8 cellular contexts compared by ENCODE assay signal in the genomic region with DNA sequence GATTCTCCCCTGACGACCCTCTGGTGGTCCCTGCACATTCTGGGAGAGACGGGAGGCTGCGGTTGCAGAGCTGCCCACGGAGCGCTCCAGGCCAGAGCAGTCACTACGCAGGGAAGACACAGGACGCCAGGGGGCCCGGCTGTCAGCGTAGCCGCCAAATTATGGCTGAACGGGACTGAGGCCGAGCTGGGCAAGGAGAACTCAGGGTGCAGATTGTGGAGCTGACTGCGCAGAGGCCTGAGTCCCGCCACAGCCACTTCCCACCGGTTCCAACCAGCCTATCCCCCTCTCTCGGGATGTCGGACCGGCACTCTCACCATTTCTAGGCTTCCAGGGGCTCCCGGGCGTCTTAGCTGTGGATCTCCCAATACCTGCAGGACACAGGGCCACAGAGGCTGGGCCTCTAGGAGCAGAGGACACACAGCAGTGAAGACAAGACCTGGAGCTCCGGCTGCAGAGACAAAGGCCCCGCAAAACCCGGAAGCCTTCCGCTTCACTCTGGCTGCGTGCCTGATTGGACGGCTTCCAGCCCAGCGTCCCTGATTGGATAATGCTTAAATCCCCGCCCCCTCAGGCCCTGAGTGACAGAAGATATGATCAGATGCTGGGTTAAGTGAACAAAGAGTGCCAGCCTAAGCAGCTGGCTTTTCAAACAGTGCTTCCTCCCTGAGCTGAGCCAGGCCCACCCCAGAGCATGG. TPM values are rescaled to one million over a fixed set of nuclear protein-coding genes. Genes with fewer than 3 reads are reported as not detected.
A peak's percentile ranks its signal among the peaks of the same experiment; 100 is the strongest.
DNase-seq lines count a peak whose midpoint lies in the region; ATAC-seq and TF ChIP-seq lines count a peak whose summit lies in the region.

Gene ZNF737 (minus strand): TSS at position 461 of the 698 bp plus-strand sequence. CDS start 141 bp downstream, at position 320.

- H3K36me3 Mint-ChIP-seq in CD8-positive, alpha-beta memory T cell = peaks cover 20 to 45% (median 42%) of the 10 kb centered on the region in 3 donors
- peaks cover 47% of the 10 kb centered on the region for H3K36me3 Mint-ChIP-seq in activated T-helper 17 cell treated with anti-CD3 and anti-CD28 coated beads, Interleukin-2, amount 50 U/mL, for 72 hours (ENCODE audit: low read depth)
- H3K36me3 Mint-ChIP-seq in naive thymus-derived CD4-positive, alpha-beta T cell = peaks cover 20 to 51% (median 47%) of the 10 kb centered on the region in 5 donors
- H3K36me3 Mint-ChIP-seq in stimulated activated effector memory CD8-positive, alpha-beta T cell treated with anti-CD3 and anti-CD28 coated beads, Interleukin-12 subunit alpha, Interleukin-12 subunit beta, amount 100 ng/mL, for 72 hours = peaks cover 53% of the 10 kb centered on the region

- H3K4me3 Mint-ChIP-seq in CD8-positive, alpha-beta memory T cell = peak within 1 kb of the TSS; percentile 96 to 100 (median 100)
- H3K4me3 Mint-ChIP-seq in activated T-helper 17 cell treated with anti-CD3 and anti-CD28 coated beads, Interleukin-2, amount 50 U/mL, for 72 hours = peak within 1 kb of the TSS; percentile 95
- peak within 1 kb of the TSS; percentile 94 to 100 (median 99) for H3K4me3 Mint-ChIP-seq in naive thymus-derived CD4-positive, alpha-beta T cell
- peak within 1 kb of the TSS; percentile 99 for H3K4me3 Mint-ChIP-seq in stimulated activated effector memory CD8-positive, alpha-beta T cell treated with anti-CD3 and anti-CD28 coated beads, Interleukin-12 subunit alpha, Interleukin-12 subunit beta, amount 100 ng/mL, for 72 hours

- H3K27ac Mint-ChIP-seq in CD8-positive, alpha-beta memory T cell = peak within 1 kb of the TSS; percentile 96 to 100 (median 99)
- peak within 1 kb of the TSS; percentile 93 for H3K27ac Mint-ChIP-seq in activated T-helper 17 cell treated with anti-CD3 and anti-CD28 coated beads, Interleukin-2, amount 50 U/mL, for 72 hours
- H3K27ac Mint-ChIP-seq in naive thymus-derived CD4-positive, alpha-beta T cell = peak within 1 kb of the TSS; percentile 94 to 99 (median 97)
- peak within 1 kb of the TSS; percentile 97 for H3K27ac Mint-ChIP-seq in stimulated activated effector memory CD8-positive, alpha-beta T cell treated with anti-CD3 and anti-CD28 coated beads, Interleukin-12 subunit alpha, Interleukin-12 subunit beta, amount 100 ng/mL, for 72 hours

- POLR2A ChIA-PET in CD8-positive, alpha-beta memory T cell (lab: Charles Lee) = interaction anchor here (0.6 to 2.3 kb wide), 11 partner anchors 14 to 1202 kb away, joined by 3 to 30 read pairs (median 3); partner anchors contain the start of genes ZNF100, ZNF101, ZNF626 and ZNF66
- POLR2A ChIA-PET in naive thymus-derived CD4-positive, alpha-beta T cell (lab: Charles Lee) = interaction anchor here (0.6 to 2.2 kb wide), 20 partner anchors 13 to 1202 kb away, joined by 3 to 23 read pairs (median 4); partner anchors contain the start of genes ZNF100, ZNF429, ZNF486 and ZNF493

- ATAC-seq in GM19397 (IDR thresholded peaks at IDR 0.05; ENCODE audit: unreplicated experiment) (peak; percentile 97), HG03571 (IDR thresholded peaks at IDR 0.05; ENCODE audit: unreplicated experiment) (peak; percentile 83)
- peak; percentile 95 for ATAC-seq in activated T-helper 17 cell treated with anti-CD3 and anti-CD28 coated beads, Interleukin-2, amount 50 U/mL, for 72 hours (replicated peaks)
- peak; percentile 97 for ATAC-seq in naive thymus-derived CD4-positive, alpha-beta T cell
- peak; percentile 97 for ATAC-seq in stimulated activated effector memory CD8-positive, alpha-beta T cell treated with anti-CD3 and anti-CD28 coated beads, Interleukin-12 subunit alpha, Interleukin-12 subunit beta, amount 100 ng/mL, for 72 hours

- intact Hi-C loops in naive thymus-derived CD4-positive, alpha-beta T cell (cut with micrococcal nuclease) = loop anchor here (1.0 to 10.0 kb wide), 11 partner anchors 17 to 940 kb away; partner anchors contain the start of genes ATP13A1 (in 1 of the 2), ZNF101 (in 1 of the 2), ZNF429 (in 1 of the 2) and ZNF430 (in 1 of the 2)

- peaks cover 6% of the 10 kb centered on the region for H3K4me1 ChIP-seq in CD8-positive, alpha-beta memory T cell (ENCODE audit: insufficient read depth, low read length)
- H3K4me1 ChIP-seq in naive thymus-derived CD4-positive, alpha-beta T cell (ENCODE audit: control insufficient read depth in 2 of 2, insufficient read depth in 2 of 2, low read length in 2 of 2) = no peaks in the 10 kb centered on the region

- peaks cover 17% of the 10 kb centered on the region for H3K36me3 ChIP-seq in CD8-positive, alpha-beta memory T cell (ENCODE audit: insufficient read depth, low read length)
- H3K36me3 ChIP-seq in naive thymus-derived CD4-positive, alpha-beta T cell (ENCODE audit: control insufficient read depth in 2 of 3, insufficient read depth in 3 of 3, low read length in 3 of 3) = peaks cover 0 to 33% (median 7%) of the 10 kb centered on the region in 3 experiments

- DNase-seq in CD8-positive, alpha-beta memory T cell = peak; percentile 85 to 96 (median 90)
- DNase-seq in fibroblast of gingiva (ENCODE audit: low read depth) = peak; percentile 94
- DNase-seq in naive thymus-derived CD4-positive, alpha-beta T cell = peak; percentile 78 to 95 (median 89)
- peak; percentile 70 to 93 for DNase-seq in stimulated activated effector memory CD8-positive, alpha-beta T cell treated with anti-CD3 and anti-CD28 coated beads, Interleukin-12 subunit alpha, Interleukin-12 subunit beta, amount 100 ng/mL, for 72 hours (ENCODE audit: low spot score in 2 of 2)

- CTCF ChIA-PET in CD8-positive, alpha-beta memory T cell (lab: Charles Lee) = interaction anchor here (1.1 to 2.0 kb wide), 6 partner anchors 8 to 434 kb away, joined by 3 to 14 read pairs (median 4); partner anchors contain the start of genes ZNF626 and ZNF66
- CTCF ChIA-PET in naive thymus-derived CD4-positive, alpha-beta T cell (lab: Charles Lee) = interaction anchor here (1.0 kb wide), 1 partner anchor 9 kb away, joined by 4 read pairs; no protein-coding TSS in a partner anchor

- no peaks in the 10 kb centered on the region for H3K27me3 Mint-ChIP-seq in CD8-positive, alpha-beta memory T cell
- H3K27me3 Mint-ChIP-seq in activated T-helper 17 cell treated with anti-CD3 and anti-CD28 coated beads, Interleukin-2, amount 50 U/mL, for 72 hours = no peaks in the 10 kb centered on the region
- H3K27me3 Mint-ChIP-seq in naive thymus-derived CD4-positive, alpha-beta T cell = no peaks in the 10 kb centered on the region

- H3K9me3 Mint-ChIP-seq in CD8-positive, alpha-beta memory T cell = peaks cover 25 to 56% (median 38%) of the 10 kb centered on the region in 5 donors
- H3K9me3 Mint-ChIP-seq in activated T-helper 17 cell treated with anti-CD3 and anti-CD28 coated beads, Interleukin-2, amount 50 U/mL, for 72 hours = peaks cover 19% of the 10 kb centered on the region
- H3K9me3 Mint-ChIP-seq in naive thymus-derived CD4-positive, alpha-beta T cell = peaks cover 10 to 87% (median 45%) of the 10 kb centered on the region in 11 donors
- peaks cover 10% of the 10 kb centered on the region for H3K9me3 Mint-ChIP-seq in stimulated activated effector memory CD8-positive, alpha-beta T cell treated with anti-CD3 and anti-CD28 coated beads, Interleukin-12 subunit alpha, Interleukin-12 subunit beta, amount 100 ng/mL, for 72 hours

- H3K4me3 ChIP-seq in CD8-positive, alpha-beta memory T cell (ENCODE audit: low read length) = peak within 1 kb of the TSS; percentile 88
- peak within 1 kb of the TSS; percentile 92 for H3K4me3 ChIP-seq in naive thymus-derived CD4-positive, alpha-beta T cell (ENCODE audit: low read length)

- H3K27me3 ChIP-seq in CD8-positive, alpha-beta memory T cell (ENCODE audit: insufficient read depth, low read length, poor library complexity, severe bottlenecking) = no peaks in the 10 kb centered on the region
- no peaks in the 10 kb centered on the region for H3K27me3 ChIP-seq in naive thymus-derived CD4-positive, alpha-beta T cell (ENCODE audit: control insufficient read depth in 2 of 2, insufficient read depth in 2 of 2, low read length in 2 of 2)

- H3K27ac ChIP-seq in CD8-positive, alpha-beta memory T cell (ENCODE audit: low read depth, low read length) = peak within 1 kb of the TSS; percentile 85
- peak within 1 kb of the TSS; percentile 82 for H3K27ac ChIP-seq in naive thymus-derived CD4-positive, alpha-beta T cell (ENCODE audit: low read depth, low read length)

- no peaks in the 10 kb centered on the region for H3K9me3 ChIP-seq in CD8-positive, alpha-beta memory T cell (ENCODE audit: low read length)
- peaks cover 0 to 58% (median 0%) of the 10 kb centered on the region in 3 experiments for H3K9me3 ChIP-seq in naive thymus-derived CD4-positive, alpha-beta T cell (ENCODE audit: control insufficient read depth in 2 of 3, low read length in 3 of 3)

- peaks cover 31 to 46% (median 42%) of the 10 kb centered on the region in 3 donors for H3K4me1 Mint-ChIP-seq in CD8-positive, alpha-beta memory T cell
- no peaks in the 10 kb centered on the region for H3K4me1 Mint-ChIP-seq in activated T-helper 17 cell treated with anti-CD3 and anti-CD28 coated beads, Interleukin-2, amount 50 U/mL, for 72 hours
- peaks cover 0 to 39% (median 37%) of the 10 kb centered on the region in 7 donors for H3K4me1 Mint-ChIP-seq in naive thymus-derived CD4-positive, alpha-beta T cell
- peaks cover 24% of the 10 kb centered on the region for H3K4me1 Mint-ChIP-seq in stimulated activated effector memory CD8-positive, alpha-beta T cell treated with anti-CD3 and anti-CD28 coated beads, Interleukin-12 subunit alpha, Interleukin-12 subunit beta, amount 100 ng/mL, for 72 hours

TF ChIP-seq in PFSK-1, 5 proteins besides CTCF, POLR2A, EP300 and RAD21 (continues in another document):
- TF ChIP-seq TAF1 (IDR thresholded peaks at IDR 0.05; ENCODE audit: borderline replicate concordance, insufficient read depth, low read length) (peak; percentile 71; the same call in 1 of the 2 replicates), POLR2AphosphoS5 (IDR thresholded peaks at IDR 0.05; ENCODE audit: low read depth, low read length) (peak; percentile 71)

RNA-seq across cellular contexts. Expression of gene ZNF737, which starts in this region (rescaled TPM):
- total RNA-seq in CD8-positive, alpha-beta memory T cell = 10 to 100 TPM; 12.5 to 14.3 TPM
- 14.0 TPM for polyA plus RNA-seq in CD8-positive, alpha-beta memory T cell
- 0.30 TPM for polyA plus RNA-seq in PFSK-1 (2012; ENCODE audit: insufficient read length, low read depth)
- 10 to 100 TPM in 1 of 2 donors, 1 to 10 TPM in 1; 9.5 to 19.3 TPM for total RNA-seq in activated T-helper 17 cell treated with anti-CD3 and anti-CD28 coated beads, Interleukin-2, amount 50 U/mL, for 72 hours
- total RNA-seq in naive thymus-derived CD4-positive, alpha-beta T cell = 10 to 100 TPM; 13.3 to 43.2 (median 14.9) TPM
- polyA plus RNA-seq in naive thymus-derived CD4-positive, alpha-beta T cell = 10 to 100 TPM; 15.2 to 16.9 TPM

Comparison
In these comparisons a context has a peak if more than half of its experiments do, and no peak if none do; other contexts are left out.
1. Peak in every context shown above with its lines: DNase-seq, ATAC-seq, H3K4me3 ChIP-seq and H3K27ac ChIP-seq.